1 cellular context compared by ENCODE assay signal in genomic region chr3:115317953-115318352, GRCh38.
A peak's percentile ranks its signal among the peaks of the same experiment; 100 is the strongest.
TF ChIP-seq lines count a peak whose summit lies in the region.

No MANE protein-coding gene starts in this region.

TF ChIP-seq in K562, 482 proteins besides CTCF, POLR2A, EP300 and RAD21:
- TF ChIP-seq CEBPB (tag; IDR thresholded peaks at IDR 0.05) (0 out of 2 replicates have a peak, but pooled peaks have one; percentile 18), ZBTB11 (CRISPR knock-in tag; IDR thresholded peaks at IDR 0.05) (peak in 1 of 3 experiments; percentile 76; a peak in 2 of 6 replicates)
